Comparison of ENCODE assay signal across 15 cellular contexts in the genomic region with DNA sequence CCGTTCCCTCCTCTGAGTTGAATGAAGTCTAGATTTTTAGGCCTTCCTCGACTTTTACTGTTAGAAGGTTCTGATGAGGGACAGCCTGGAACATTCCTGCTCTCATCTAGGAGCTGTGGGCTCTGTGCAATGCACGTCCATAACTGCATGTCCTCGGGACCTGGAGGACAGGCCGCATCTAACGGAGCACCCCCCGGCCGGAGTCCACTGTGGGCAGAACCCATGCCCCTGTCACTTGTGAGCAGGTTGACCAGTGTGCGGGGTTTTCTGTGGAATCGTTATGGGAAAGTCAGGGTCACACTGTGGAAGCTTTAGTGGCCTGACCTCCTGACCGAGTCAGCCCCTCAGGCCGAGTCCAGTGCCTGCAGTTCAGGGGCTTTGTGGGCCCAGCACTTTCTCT. TPM values are rescaled to one million over a fixed set of nuclear protein-coding genes. Genes with fewer than 3 reads are reported as not detected.
DNase-seq lines count a peak whose midpoint lies in the region; ATAC-seq, FAIRE-seq and TF ChIP-seq lines count a peak whose summit lies in the region.
"Had no signal": no experiment of that assay in that cellular context is flagged by ENCODE, and none has a peak within 500 bp of the region (broad histone marks: within the 10 kb centered on the region; RNA-seq: fewer than 3 reads in every experiment).

No MANE protein-coding gene starts in this region.

- 100% methylated on average over 4 of the region's 12 CpGs; no CpG with 5 or more reads in 1 of the 2 experiments for WGBS in IMR-90 (ENCODE audit: extremely low coverage in 2 of 2, insufficient read length in 1 of 2), 2 experiments

- H3K18ac ChIP-seq in IMR-90 (ENCODE audit: low read depth, low read length), result no peak overlapping the region

- no peak for TF ChIP-seq CTCF in HFFc6 (IDR thresholded peaks at IDR 0.05)
- TF ChIP-seq CTCF in IMR-90 (conservative IDR thresholded peaks at IDR 0.05; ENCODE audit: low read depth, low read length), result no peak
- no peak for TF ChIP-seq CTCF in kidney (IDR thresholded peaks at IDR 0.05; ENCODE audit: borderline replicate concordance, extremely low read depth, insufficient read depth)
- TF ChIP-seq CTCF in progenitor cell of endocrine pancreas (IDR thresholded peaks at IDR 0.05; ENCODE audit: unreplicated experiment), result no peak

- peaks cover 38% of the 10 kb centered on the region for H3K36me3 ChIP-seq in IMR-90 (ENCODE audit: control insufficient read depth, insufficient read depth, low read length)
- peaks cover 15 to 46% of the 10 kb centered on the region in 2 donors for H3K36me3 ChIP-seq in kidney (ENCODE audit: control insufficient read depth in 1 of 2, insufficient read depth in 2 of 2, low read length in 2 of 2)

- H3K27ac ChIP-seq in IMR-90 (ENCODE audit: insufficient read depth, low read length), result no peak overlapping the region
- H3K27ac ChIP-seq in kidney (ENCODE audit: low read depth in 2 of 2, low read length in 2 of 2), result no peak overlapping the region
- H3K27ac ChIP-seq: C4-2B had no signal

- dilution Hi-C loops in IMR-90 (cut with HindIII; ENCODE audit: low sequenced_read_pairs, unreplicated experiment), result no loop called here

- H3K4me3 ChIP-seq in IMR-90 (ENCODE audit: insufficient read depth, low read depth, low read length) (no peak overlapping the region), kidney (ENCODE audit: low read length in 2 of 2) (no peak overlapping the region)
- H3K4me3 ChIP-seq: A549, GM12878, HAP-1 had no signal

- H3K36me3 Mint-ChIP-seq in HFFc6 (ENCODE audit: low read depth) (peaks cover 22% of the 10 kb centered on the region; the same call in 1 of the 2 replicates), progenitor cell of endocrine pancreas (ENCODE audit: insufficient read depth) (peaks cover 9% of the 10 kb centered on the region)

- no peak overlapping the region for H3K4me2 ChIP-seq in IMR-90 (ENCODE audit: low read depth, low read length)
- H3K4me2 ChIP-seq: A549 had no signal

- H3K14ac ChIP-seq in IMR-90 (replicated peaks; ENCODE audit: low read depth, low read length), result no peak overlapping the region

- in situ Hi-C loops in IMR-90 (cut with MboI; ENCODE audit: low sequenced_read_pairs), result no loop called here

- H4K91ac ChIP-seq in IMR-90 (ENCODE audit: insufficient read depth, low read depth, low read length), result no peak overlapping the region

- DNase-seq in HFFc6 (no peak), IMR-90 (no peak), kidney (peak; percentile 67), progenitor cell of endocrine pancreas (ENCODE audit: low spot score, unreplicated experiment) (no peak), iPS-NIHi11 (ENCODE audit: low spot score) (no peak), kidney glomerular epithelial cell (lab: John Stamatoyannopoulos, UW) (no peak)
- DNase-seq: BE2C; CD4-positive, alpha-beta memory T cell; DMS79; GOT3 had no signal

- no peaks in the 10 kb centered on the region for H3K27me3 ChIP-seq in IMR-90 (ENCODE audit: control insufficient read depth, insufficient read depth, low read length)
- H3K27me3 ChIP-seq: BE2C had no signal

- no peak overlapping the region for H2BK120ac ChIP-seq in IMR-90 (ENCODE audit: low read depth, low read length)

- no peak for TF ChIP-seq RAD21 in IMR-90 (IDR thresholded peaks at IDR 0.05; ENCODE audit: low read length)

- H3K27me3 Mint-ChIP-seq in HFFc6 (ENCODE audit: insufficient read depth), result no peaks in the 10 kb centered on the region
- no peaks in the 10 kb centered on the region for H3K27me3 Mint-ChIP-seq in progenitor cell of endocrine pancreas
- H3K27me3 Mint-ChIP-seq: CD4-positive, alpha-beta memory T cell had no signal

- H2AK5ac ChIP-seq in IMR-90 (ENCODE audit: low read depth, low read length), result peak overlapping the region; percentile 60

- no TSS peak for BruUV-seq in IMR-90 (replicated peaks; lab: Mats Ljungman, UMichigan)

- H3K4me1 ChIP-seq in IMR-90 (ENCODE audit: control insufficient read depth, insufficient read depth, low read length), result peaks cover 10% of the 10 kb centered on the region
- H3K4me1 ChIP-seq in kidney (ENCODE audit: control insufficient read depth in 1 of 2, insufficient read depth in 1 of 2, low read depth in 1 of 2, low read length in 2 of 2), result peaks cover 0 to 4% of the 10 kb centered on the region in 2 donors
- H3K4me1 ChIP-seq: BE2C, HAP-1 had no signal

- H3K27ac Mint-ChIP-seq in HFFc6 (peak overlapping the region; percentile 91; the same call in 1 of the 2 replicates), progenitor cell of endocrine pancreas (peak overlapping the region; percentile 11)

- CTCF ChIA-PET in IMR-90 (lab: Yijun Ruan, JAX), result no interaction called here

- H2BK5ac ChIP-seq in IMR-90 (ENCODE audit: low read depth, low read length, poor library complexity, severe bottlenecking), result no peak overlapping the region

- no peak overlapping the region for H3K23ac ChIP-seq in IMR-90 (ENCODE audit: low read depth, low read length)

- H3K56ac ChIP-seq in IMR-90 (ENCODE audit: extremely low read depth, insufficient read depth, low read length), result no peak overlapping the region

- H3K4me1 Mint-ChIP-seq in HFFc6 (ENCODE audit: low read depth) (peaks cover 38% of the 10 kb centered on the region), progenitor cell of endocrine pancreas (ENCODE audit: low read depth) (peaks cover 4% of the 10 kb centered on the region)

- TF ChIP-seq POLR2A in IMR-90 (IDR thresholded peaks at IDR 0.05; ENCODE audit: low read depth, low read length), result no peak

- no peak overlapping the region for H2AFZ ChIP-seq in IMR-90 (replicated peaks; ENCODE audit: low read length, poor library complexity)

- peaks cover 20 to 58% of the 10 kb centered on the region in 2 experiments; a peak in 3 of 4 replicates for H3K79me1 ChIP-seq in IMR-90 (ENCODE audit: low read depth in 1 of 2, low read length in 2 of 2)

- peaks cover 20% of the 10 kb centered on the region for H3K9me1 ChIP-seq in IMR-90 (ENCODE audit: insufficient read depth, low read length)

- H4K20me1 ChIP-seq in IMR-90 (ENCODE audit: insufficient read depth, low read length), result no peaks in the 10 kb centered on the region

- POLR2A ChIA-PET in IMR-90 (lab: Charles Lee; ENCODE audit: unreplicated experiment), result no interaction called here

- H4K5ac ChIP-seq in IMR-90 (ENCODE audit: low read depth, low read length), result no peak overlapping the region

- H3K9ac ChIP-seq in IMR-90 (ENCODE audit: low read depth, low read length), result no peak overlapping the region
- H3K9ac ChIP-seq in kidney (ENCODE audit: low read length in 2 of 2), result no peak overlapping the region

- H4K8ac ChIP-seq in IMR-90 (ENCODE audit: low read depth in 2 of 2, low read length in 2 of 2), result no peak overlapping the region

- intact Hi-C loops in IMR-90 (cut with micrococcal nuclease) (no loop called here), kidney (cut with DNase I) (no loop called here)

- H3K4ac ChIP-seq in IMR-90 (ENCODE audit: low read depth, low read length), result no peak overlapping the region; the same call in 1 of the 2 replicates

- peak overlapping the region; percentile 34; the same call in 1 of the 2 replicates for H2BK20ac ChIP-seq in IMR-90 (ENCODE audit: low read depth, low read length)

- no peak overlapping the region for H2AK9ac ChIP-seq in IMR-90 (replicated peaks; ENCODE audit: low read depth, low read length, poor library complexity)

- no peak for FAIRE-seq in kidney (lab: Jason Lieb, UNC)
- FAIRE-seq: A549, GM12878, GM18507 had no signal

- H3K4me3 Mint-ChIP-seq in HFFc6 (no peak overlapping the region), progenitor cell of endocrine pancreas (ENCODE audit: low read depth) (no peak overlapping the region)
- H3K4me3 Mint-ChIP-seq: CD4-positive, alpha-beta memory T cell had no signal

- H3K9me3 ChIP-seq in IMR-90 (ENCODE audit: control insufficient read depth, insufficient read depth, low read length), result no peaks in the 10 kb centered on the region
- H3K9me3 ChIP-seq in kidney (ENCODE audit: control insufficient read depth in 1 of 2, low read length in 2 of 2), result no peaks in the 10 kb centered on the region
- H3K9me3 ChIP-seq: A549, BE2C, HAP-1 had no signal

- ATAC-seq in IMR-90 (ENCODE audit: low read depth), result no peak
- ATAC-seq: A549, GM12878 had no signal

- H3K9me3 Mint-ChIP-seq in HFFc6 (no peaks in the 10 kb centered on the region), progenitor cell of endocrine pancreas (ENCODE audit: low read depth) (no peaks in the 10 kb centered on the region)
- H3K9me3 Mint-ChIP-seq: CD4-positive, alpha-beta memory T cell had no signal

- H2BK15ac ChIP-seq in IMR-90 (ENCODE audit: low read depth, low read length), result no peak overlapping the region

TF ChIP-seq in IMR-90, 13 proteins besides CTCF, POLR2A, EP300 and RAD21:
- TF ChIP-seq MXI1 (IDR thresholded peaks at IDR 0.05; ENCODE audit: borderline replicate concordance, low read depth, low read length) (no peak), RCOR1 (IDR thresholded peaks at IDR 0.05; ENCODE audit: insufficient replicate concordance, low read length) (no peak), RFX5 (IDR thresholded peaks at IDR 0.05; ENCODE audit: low read depth, low read length) (no peak)
- TF ChIP-seq, protein P1, sequence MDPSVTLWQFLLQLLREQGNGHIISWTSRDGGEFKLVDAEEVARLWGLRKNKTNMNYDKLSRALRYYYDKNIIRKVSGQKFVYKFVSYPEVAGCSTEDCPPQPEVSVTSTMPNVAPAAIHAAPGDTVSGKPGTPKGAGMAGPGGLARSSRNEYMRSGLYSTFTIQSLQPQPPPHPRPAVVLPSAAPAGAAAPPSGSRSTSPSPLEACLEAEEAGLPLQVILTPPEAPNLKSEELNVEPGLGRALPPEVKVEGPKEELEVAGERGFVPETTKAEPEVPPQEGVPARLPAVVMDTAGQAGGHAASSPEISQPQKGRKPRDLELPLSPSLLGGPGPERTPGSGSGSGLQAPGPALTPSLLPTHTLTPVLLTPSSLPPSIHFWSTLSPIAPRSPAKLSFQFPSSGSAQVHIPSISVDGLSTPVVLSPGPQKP (IDR thresholded peaks at IDR 0.05; ENCODE audit: borderline replicate concordance, low read depth, low read length), result no peak

RNA-seq across cellular contexts. Expression of gene TADA2B, which starts 19.3 kb away (rescaled TPM):
- 10 to 100 TPM; 15.5 to 19.9 (median 17.9) TPM for total RNA-seq in HFFc6 (2021; fragmentation: NEBNext Ultra II Directional; extraction: Animal tissue kit (Norgen Biotek cat#: 25700))
- total RNA-seq in IMR-90 (2012; rRNA removed) (6.1 and 8.1 TPM in 2 replicates), kidney (30.5 TPM), progenitor cell of endocrine pancreas (21.2 and 21.8 TPM in 2 replicates)
- polyA plus RNA-seq in IMR-90 (2012; rRNA removed) (8.1 and 8.6 TPM in 2 replicates), kidney (ENCODE audit: insufficient read depth, low read depth, low replicate concordance) (14.2 TPM)
- 5.2 and 6.9 TPM in 2 replicates for polyA plus RNA-seq in IMR-90 (2012; cell fraction: cytosol; rRNA removed)
- polyA plus RNA-seq in IMR-90 (2012; cell fraction: nucleus; rRNA removed; ENCODE audit: low replicate concordance), result 5.7 and 6.6 TPM in 2 replicates

RNA-seq across cellular contexts. Expression of gene GRPEL1, which starts 44.0 kb away (rescaled TPM):
- 10 to 100 TPM; 43.1 to 62.1 (median 45.3) TPM for total RNA-seq in HFFc6 (2021; fragmentation: NEBNext Ultra II Directional; extraction: Animal tissue kit (Norgen Biotek cat#: 25700))
- total RNA-seq in IMR-90 (2012; rRNA removed) (33.0 and 48.6 TPM in 2 replicates), kidney (27.4 TPM), progenitor cell of endocrine pancreas (18.2 and 18.4 TPM in 2 replicates)
- polyA plus RNA-seq in IMR-90 (2012; rRNA removed) (32.0 and 33.9 TPM in 2 replicates), kidney (ENCODE audit: insufficient read depth, low read depth, low replicate concordance) (84.9 TPM)
- 9.0 and 14.6 TPM in 2 replicates for polyA plus RNA-seq in IMR-90 (2012; cell fraction: cytosol; rRNA removed)
- polyA plus RNA-seq in IMR-90 (2012; cell fraction: nucleus; rRNA removed; ENCODE audit: low replicate concordance), result 5.0 and 19.1 TPM in 2 replicates
